15 cellular contexts compared by ENCODE assay signal in the genomic region with DNA sequence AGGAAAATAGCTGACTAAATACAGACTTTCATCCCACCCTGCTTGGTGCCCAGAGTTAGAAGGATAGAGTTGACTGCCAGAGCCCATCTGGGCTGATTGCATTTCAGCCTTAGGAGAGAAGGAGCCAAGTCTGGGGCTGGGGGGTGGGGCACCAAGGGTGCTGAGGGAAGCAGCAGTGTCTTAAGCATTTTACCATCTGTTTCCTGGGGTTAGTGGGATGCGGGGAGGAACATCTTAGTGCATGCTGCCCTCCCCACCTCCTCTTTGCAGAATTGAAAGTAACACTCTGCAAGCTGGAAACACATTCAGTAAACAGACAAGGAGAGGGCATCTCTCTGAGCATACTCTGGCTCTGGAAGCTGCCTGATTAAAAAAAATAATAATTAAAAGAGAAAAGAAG. TPM values are rescaled to one million over a fixed set of nuclear protein-coding genes. Genes with fewer than 3 reads are reported as not detected.
DNase-seq lines count a peak whose midpoint lies in the region; ATAC-seq and TF ChIP-seq lines count a peak whose summit lies in the region.
"Had no signal": no experiment of that assay in that cellular context is flagged by ENCODE, and none has a peak within 500 bp of the region (broad histone marks: within the 10 kb centered on the region; RNA-seq: fewer than 3 reads in every experiment).

No MANE protein-coding gene starts in this region.

- peak overlapping the region; percentile 16 for H3K4me2 ChIP-seq in smooth muscle cell

- no peak for TF ChIP-seq CTCF in activated CD8-positive, alpha-beta T cell treated with anti-CD3 and anti-CD28 coated beads for 36 hours (IDR thresholded peaks at IDR 0.05)
- no peak for TF ChIP-seq CTCF in smooth muscle cell (IDR thresholded peaks at IDR 0.05; ENCODE audit: borderline replicate concordance, insufficient read depth, poor library complexity, severe bottlenecking)

- peaks cover 19% of the 10 kb centered on the region for H3K27me3 ChIP-seq in smooth muscle cell (ENCODE audit: low read depth)

- H3K4me3 Mint-ChIP-seq in activated CD8-positive, alpha-beta T cell treated with anti-CD3 and anti-CD28 coated beads, Interleukin-2, amount 10 ng/mL, durations not matched to agents 7 days and 5 days: no peak overlapping the region
- H3K4me3 Mint-ChIP-seq in activated CD8-positive, alpha-beta T cell treated with anti-CD3 and anti-CD28 coated beads for 36 hours: no peak overlapping the region
- peak overlapping the region; percentile 9 for H3K4me3 Mint-ChIP-seq in dendritic cell treated with granulocyte-macrophage colony-stimulating factor and Interleukin-4, amounts not matched to agents 40 ng/mL and 50 ng/mL, for 4 days

- H2AFZ ChIP-seq in smooth muscle cell (ENCODE audit: low read depth): no peak overlapping the region

- no peak overlapping the region for H3K9ac ChIP-seq in smooth muscle cell (ENCODE audit: low read depth)

- H3K27ac ChIP-seq in smooth muscle cell (ENCODE audit: low read depth): no peak overlapping the region
- H3K27ac ChIP-seq: psoas muscle had no signal

- H4K20me1 ChIP-seq in smooth muscle cell (ENCODE audit: low read depth): no peaks in the 10 kb centered on the region

- H3K9me3 Mint-ChIP-seq in activated CD8-positive, alpha-beta T cell treated with anti-CD3 and anti-CD28 coated beads, Interleukin-2, amount 10 ng/mL, durations not matched to agents 7 days and 5 days (ENCODE audit: insufficient read depth): peaks cover 4% of the 10 kb centered on the region
- H3K9me3 Mint-ChIP-seq in activated CD8-positive, alpha-beta T cell treated with anti-CD3 and anti-CD28 coated beads for 36 hours: peaks cover 3% of the 10 kb centered on the region
- H3K9me3 Mint-ChIP-seq in dendritic cell treated with granulocyte-macrophage colony-stimulating factor and Interleukin-4, amounts not matched to agents 40 ng/mL and 50 ng/mL, for 4 days: no peaks in the 10 kb centered on the region

- ATAC-seq in activated CD8-positive, alpha-beta T cell treated with anti-CD3 and anti-CD28 coated beads, Interleukin-2, amount 10 ng/mL, durations not matched to agents 7 days and 5 days: no peak
- ATAC-seq in activated CD8-positive, alpha-beta T cell treated with anti-CD3 and anti-CD28 coated beads for 36 hours: no peak
- no peak for ATAC-seq in HG03571 (IDR thresholded peaks at IDR 0.05; ENCODE audit: unreplicated experiment)
- ATAC-seq: psoas muscle, SK-N-SH treated with all-trans-retinoic acid at 6 μM for 48 hours had no signal

- peaks cover 17% of the 10 kb centered on the region for H3K27me3 Mint-ChIP-seq in activated CD8-positive, alpha-beta T cell treated with anti-CD3 and anti-CD28 coated beads, Interleukin-2, amount 10 ng/mL, durations not matched to agents 7 days and 5 days (ENCODE audit: low read depth)
- peaks cover 12% of the 10 kb centered on the region for H3K27me3 Mint-ChIP-seq in activated CD8-positive, alpha-beta T cell treated with anti-CD3 and anti-CD28 coated beads for 36 hours
- peaks cover 27% of the 10 kb centered on the region for H3K27me3 Mint-ChIP-seq in dendritic cell treated with granulocyte-macrophage colony-stimulating factor and Interleukin-4, amounts not matched to agents 40 ng/mL and 50 ng/mL, for 4 days

- H3K4me1 ChIP-seq in smooth muscle cell (ENCODE audit: low read depth): peaks cover 4% of the 10 kb centered on the region

- H3F3A ChIP-seq in smooth muscle cell (ENCODE audit: low read depth): peaks cover 7% of the 10 kb centered on the region

- intact Hi-C loops in activated CD8-positive, alpha-beta T cell treated with anti-CD3 and anti-CD28 coated beads for 36 hours (cut with micrococcal nuclease): no loop called here
- intact Hi-C loops in dendritic cell treated with granulocyte-macrophage colony-stimulating factor and Interleukin-4, amounts not matched to agents 40 ng/mL and 50 ng/mL, for 4 days (cut with micrococcal nuclease): loop anchor here (5.0 kb wide), 1 partner anchor 35 kb away; a partner anchor contains a TSS

- WGBS in smooth muscle cell (ENCODE audit: low lambda C conversion rate): 33% methylated on average over 1 of the region's 1 CpG

- H3K36me3 Mint-ChIP-seq in activated CD8-positive, alpha-beta T cell treated with anti-CD3 and anti-CD28 coated beads, Interleukin-2, amount 10 ng/mL, durations not matched to agents 7 days and 5 days (ENCODE audit: low read depth): peaks cover 5% of the 10 kb centered on the region
- no peaks in the 10 kb centered on the region for H3K36me3 Mint-ChIP-seq in activated CD8-positive, alpha-beta T cell treated with anti-CD3 and anti-CD28 coated beads for 36 hours (ENCODE audit: low read depth)
- H3K36me3 Mint-ChIP-seq in dendritic cell treated with granulocyte-macrophage colony-stimulating factor and Interleukin-4, amounts not matched to agents 40 ng/mL and 50 ng/mL, for 4 days (ENCODE audit: low read depth): peaks cover 6% of the 10 kb centered on the region

- H3K4me1 Mint-ChIP-seq in activated CD8-positive, alpha-beta T cell treated with anti-CD3 and anti-CD28 coated beads, Interleukin-2, amount 10 ng/mL, durations not matched to agents 7 days and 5 days (ENCODE audit: low read depth): peaks cover 54% of the 10 kb centered on the region
- peaks cover 14% of the 10 kb centered on the region for H3K4me1 Mint-ChIP-seq in activated CD8-positive, alpha-beta T cell treated with anti-CD3 and anti-CD28 coated beads for 36 hours (ENCODE audit: low read depth)
- peaks cover 66% of the 10 kb centered on the region for H3K4me1 Mint-ChIP-seq in dendritic cell treated with granulocyte-macrophage colony-stimulating factor and Interleukin-4, amounts not matched to agents 40 ng/mL and 50 ng/mL, for 4 days (ENCODE audit: low read depth)

- CTCF ChIA-PET in activated CD8-positive, alpha-beta T cell treated with anti-CD3 and anti-CD28 coated beads, Interleukin-2, amount 10 ng/mL, durations not matched to agents 7 days and 5 days (lab: Charles Lee): interaction anchor here (1.0 to 9.0 kb wide), 6 partner anchors 9 to 184 kb away, joined by 3 to 188 read pairs (median 53); a partner anchor contains a TSS
- CTCF ChIA-PET in activated CD8-positive, alpha-beta T cell treated with anti-CD3 and anti-CD28 coated beads for 36 hours (lab: Charles Lee): interaction anchor here (1.1 to 8.1 kb wide), 8 partner anchors 7 to 184 kb away, joined by 3 to 151 read pairs (median 14); a partner anchor contains a TSS

- no peaks in the 10 kb centered on the region for H3K79me2 ChIP-seq in smooth muscle cell (ENCODE audit: low read depth)

- POLR2A ChIA-PET in activated CD8-positive, alpha-beta T cell treated with anti-CD3 and anti-CD28 coated beads, Interleukin-2, amount 10 ng/mL, durations not matched to agents 7 days and 5 days (lab: Charles Lee): interaction anchor here (0.6 to 1.6 kb wide), 2 partner anchors 32 to 492 kb away, joined by 3 to 4 read pairs; a partner anchor contains a TSS
- POLR2A ChIA-PET in activated CD8-positive, alpha-beta T cell treated with anti-CD3 and anti-CD28 coated beads for 36 hours (lab: Charles Lee): interaction anchor here (1.8 to 4.0 kb wide), 2 partner anchors 15 to 32 kb away, joined by 9 to 32 read pairs; a partner anchor contains a TSS

- DNase-seq in activated CD8-positive, alpha-beta T cell treated with anti-CD3 and anti-CD28 coated beads, Interleukin-2, amount 10 ng/mL, durations not matched to agents 7 days and 5 days: peak; percentile 45
- DNase-seq in activated CD8-positive, alpha-beta T cell treated with anti-CD3 and anti-CD28 coated beads for 36 hours: no peak
- DNase-seq in NCI-H82 (lab: John Stamatoyannopoulos, UW) (peak; percentile 98), smooth muscle cell (lab: John Stamatoyannopoulos, UW; ENCODE audit: unreplicated experiment) (no peak), SW480 (ENCODE audit: low spot score) (no peak), AG08395 (ENCODE audit: low spot score) (no peak)
- DNase-seq: amniotic stem cell; NCI-H226; psoas muscle; stimulated activated CD4-positive, alpha-beta T cell treated with anti-CD3 and anti-CD28 coated beads, Interleukin-4, amount 100 ng/mL, for 4 hours had no signal

- H3K36me3 ChIP-seq in smooth muscle cell (ENCODE audit: low read depth): no peaks in the 10 kb centered on the region

- no peak overlapping the region for H3K4me3 ChIP-seq in smooth muscle cell
- H3K4me3 ChIP-seq: psoas muscle had no signal

- H3K27ac Mint-ChIP-seq in activated CD8-positive, alpha-beta T cell treated with anti-CD3 and anti-CD28 coated beads, Interleukin-2, amount 10 ng/mL, durations not matched to agents 7 days and 5 days: no peak overlapping the region
- H3K27ac Mint-ChIP-seq in activated CD8-positive, alpha-beta T cell treated with anti-CD3 and anti-CD28 coated beads for 36 hours: no peak overlapping the region
- H3K27ac Mint-ChIP-seq in dendritic cell treated with granulocyte-macrophage colony-stimulating factor and Interleukin-4, amounts not matched to agents 40 ng/mL and 50 ng/mL, for 4 days: peak overlapping the region; percentile 45

- H3K9me3 ChIP-seq in smooth muscle cell (replicated peaks; ENCODE audit: low read depth): no peaks in the 10 kb centered on the region

RNA-seq across cellular contexts. Expression of a gene that starts 1.5 kb away (rescaled TPM):
- total RNA-seq in activated CD8-positive, alpha-beta T cell treated with anti-CD3 and anti-CD28 coated beads, Interleukin-2, amount 10 ng/mL, durations not matched to agents 7 days and 5 days: not detected
- total RNA-seq in activated CD8-positive, alpha-beta T cell treated with anti-CD3 and anti-CD28 coated beads for 36 hours: not detected
- not detected in 2 replicates for total RNA-seq in smooth muscle cell
- 0.38 TPM in 1 of 2 replicates, not detected in the other for polyA plus RNA-seq in smooth muscle cell
- total RNA-seq: A673, subcutaneous adipose tissue had no signal
- polyA plus RNA-seq: psoas muscle had no signal

RNA-seq across cellular contexts. Expression of a gene that starts 16.1 kb away (rescaled TPM):
- 1 to 10 TPM; 3.3 to 3.9 TPM for total RNA-seq in activated CD8-positive, alpha-beta T cell treated with anti-CD3 and anti-CD28 coated beads, Interleukin-2, amount 10 ng/mL, durations not matched to agents 7 days and 5 days
- 1 to 10 TPM; 1.7 to 2.4 TPM for total RNA-seq in activated CD8-positive, alpha-beta T cell treated with anti-CD3 and anti-CD28 coated beads for 36 hours
- 11.3 and 17.4 TPM in 2 replicates for total RNA-seq in smooth muscle cell
- 16.0 and 18.5 TPM in 2 replicates for polyA plus RNA-seq in smooth muscle cell

RNA-seq across cellular contexts. Expression of a gene that starts 30.0 kb away (rescaled TPM):
- total RNA-seq in activated CD8-positive, alpha-beta T cell treated with anti-CD3 and anti-CD28 coated beads, Interleukin-2, amount 10 ng/mL, durations not matched to agents 7 days and 5 days: 10 to 100 TPM; 22.1 to 23.2 TPM
- total RNA-seq in activated CD8-positive, alpha-beta T cell treated with anti-CD3 and anti-CD28 coated beads for 36 hours: 10 to 100 TPM; 13.1 to 14.2 TPM
- total RNA-seq in smooth muscle cell: 4.3 and 9.2 TPM in 2 replicates
- polyA plus RNA-seq in smooth muscle cell: 7.1 and 18.8 TPM in 2 replicates

RNA-seq across cellular contexts. Expression of a gene that starts 32.6 kb away (rescaled TPM):
- 1,000 to 10,000 TPM; 1,896 to 1,946 TPM for total RNA-seq in activated CD8-positive, alpha-beta T cell treated with anti-CD3 and anti-CD28 coated beads, Interleukin-2, amount 10 ng/mL, durations not matched to agents 7 days and 5 days
- total RNA-seq in activated CD8-positive, alpha-beta T cell treated with anti-CD3 and anti-CD28 coated beads for 36 hours: 1,000 to 10,000 TPM; 3,130 to 3,175 TPM
- 2,264 and 2,675 TPM in 2 replicates for total RNA-seq in smooth muscle cell
- polyA plus RNA-seq in smooth muscle cell: 818 and 934 TPM in 2 replicates

RNA-seq across cellular contexts. Expression of a gene that starts 58.3 kb away (rescaled TPM):
- not detected for total RNA-seq in activated CD8-positive, alpha-beta T cell treated with anti-CD3 and anti-CD28 coated beads, Interleukin-2, amount 10 ng/mL, durations not matched to agents 7 days and 5 days
- under 1 TPM; 0.47 to 0.56 TPM for total RNA-seq in activated CD8-positive, alpha-beta T cell treated with anti-CD3 and anti-CD28 coated beads for 36 hours
- total RNA-seq in smooth muscle cell: 0.09 and 0.13 TPM in 2 replicates
- polyA plus RNA-seq in smooth muscle cell: 0.32 TPM in 1 of 2 replicates, not detected in the other

Comparison
In these comparisons a context has a peak if more than half of its experiments do, and no peak if none do; other contexts are left out.
1. DNase-seq: peak in activated CD8-positive, alpha-beta T cell treated with anti-CD3 and anti-CD28 coated beads, Interleukin-2, amount 10 ng/mL, durations not matched to agents 7 days and 5 days (single experiment) and NCI-H82 (single experiment); none in activated CD8-positive, alpha-beta T cell treated with anti-CD3 and anti-CD28 coated beads for 36 hours (single experiment), smooth muscle cell (single experiment), SW480 (single experiment) and AG08395 (single experiment).